1 cellular context compared by ENCODE assay signal in the genomic region with DNA sequence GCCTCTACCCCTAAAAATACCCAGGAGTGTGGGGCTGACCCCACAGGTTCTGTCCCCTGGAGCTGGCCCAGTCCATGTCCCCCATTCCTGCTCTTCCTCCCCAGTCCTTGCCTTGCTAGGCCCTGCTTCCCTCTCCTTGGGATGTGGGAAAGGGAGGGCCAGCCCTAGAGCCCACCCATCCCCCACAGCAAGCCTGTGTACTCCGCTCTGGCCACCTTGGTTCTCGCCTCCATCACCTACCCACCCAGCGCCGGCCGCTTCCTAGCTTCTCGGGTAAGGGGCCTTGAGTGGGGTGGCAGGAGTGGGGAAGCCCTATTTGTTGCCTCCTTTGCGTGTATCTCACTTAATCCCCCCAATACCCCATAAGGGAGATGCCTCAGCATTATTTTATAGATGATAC.
TF ChIP-seq lines count a peak whose summit lies in the region.

No MANE protein-coding gene starts in this region.

TF ChIP-seq in GM23338, 12 proteins besides CTCF, POLR2A, EP300 and RAD21:
- no peak for TF ChIP-seq EZH2 (IDR thresholded peaks at IDR 0.05; ENCODE audit: low read depth, unreplicated experiment)
- TF ChIP-seq JUNB (IDR thresholded peaks at IDR 0.05; ENCODE audit: unreplicated experiment): no peak
- no peak for TF ChIP-seq ZNF114 (CRISPR knock-in tag; IDR thresholded peaks at IDR 0.05)
- TF ChIP-seq POLR2AphosphoS5 (IDR thresholded peaks at IDR 0.05; ENCODE audit: low read depth): no peak
- TF ChIP-seq EZH2phosphoT487 (IDR thresholded peaks at IDR 0.05; ENCODE audit: unreplicated experiment): no peak
